Comparison of ENCODE assay signal across 19 cellular contexts in genomic region chr13:33263484-33263883, GRCh38. TPM values are rescaled to one million over a fixed set of nuclear protein-coding genes. Genes with fewer than 3 reads are reported as not detected.
DNase-seq lines count a peak whose midpoint lies in the region; ATAC-seq, FAIRE-seq and TF ChIP-seq lines count a peak whose summit lies in the region.
"Had no signal": no experiment of that assay in that cellular context is flagged by ENCODE, and none has a peak within 500 bp of the region (broad histone marks: within the 10 kb centered on the region; RNA-seq: fewer than 3 reads in every experiment).

No MANE protein-coding gene starts in this region.

- no peak overlapping the region for H3K4me3 Mint-ChIP-seq in nephron progenitor cell
- H3K4me3 Mint-ChIP-seq: CD4-positive, CD25-positive, alpha-beta regulatory T cell had no signal

- H3K27ac ChIP-seq in HepG2 (ENCODE audit: extremely low read length, insufficient read depth, low read length) = peak overlapping the region; percentile 94
- no peak overlapping the region for H3K27ac ChIP-seq in right lobe of liver
- peak overlapping the region; percentile 75 for H3K27ac ChIP-seq in hepatocyte
- peak overlapping the region; percentile 71 for H3K27ac ChIP-seq in rectal smooth muscle tissue (ENCODE audit: low read depth, low read length)
- H3K27ac ChIP-seq: cardiac muscle cell had no signal

- H3K27me3 Mint-ChIP-seq in nephron progenitor cell (ENCODE audit: low read depth, poor library complexity) = peaks cover 14% of the 10 kb centered on the region

- intact Hi-C loops in HepG2 (cut with micrococcal nuclease; ENCODE audit: unreplicated experiment) (loop anchor here (10.0 kb wide), 1 partner anchor 181 kb away; no protein-coding TSS in a partner anchor), right lobe of liver (cut with DNase I) (no loop called here)

- TF ChIP-seq CTCF in HepG2 (CRISPR knock-in tag; IDR thresholded peaks at IDR 0.05) = no peak
- TF ChIP-seq CTCF in right lobe of liver (IDR thresholded peaks at IDR 0.05) = no peak
- TF ChIP-seq CTCF in hepatocyte (IDR thresholded peaks at IDR 0.05; ENCODE audit: poor library complexity) = no peak
- no peak for TF ChIP-seq CTCF in nephron progenitor cell (IDR thresholded peaks at IDR 0.05)

- H3K4me1 Mint-ChIP-seq in nephron progenitor cell = peaks cover 31% of the 10 kb centered on the region
- H3K4me1 Mint-ChIP-seq: CD4-positive, CD25-positive, alpha-beta regulatory T cell had no signal

- TF ChIP-seq POLR2A in HepG2 (IDR thresholded peaks at IDR 0.05; ENCODE audit: insufficient read depth in 1 of 2, low read depth in 2 of 2, low read length in 2 of 2) = no peak
- no peak for TF ChIP-seq POLR2A in right lobe of liver (IDR thresholded peaks at IDR 0.05)

- POLR2A ChIA-PET in HepG2 (lab: Yijun Ruan, JAX) = no interaction called here
- POLR2A ChIA-PET in HEK293T (lab: Yijun Ruan, JAX) = no interaction called here

- TF ChIP-seq EP300 in HepG2 (IDR thresholded peaks at IDR 0.05; ENCODE audit: low read depth in 2 of 2, low read length in 2 of 2) (no peak), HepG2 (CRISPR knock-in tag; IDR thresholded peaks at IDR 0.05; ENCODE audit: borderline replicate concordance) (no peak)

- DNase-seq in HepG2 (ENCODE audit: low spot score) (no peak), right lobe of liver (no peak), hepatocyte (ENCODE audit: low spot score) (no peak), HEK293T (ENCODE audit: extremely low spot score) (no peak), RKO (ENCODE audit: low spot score) (no peak), nephron progenitor cell (no peak)
- DNase-seq: activated CD4-positive, alpha-beta T cell treated with anti-CD3 and anti-CD28 coated beads for 48 hours; activated CD8-positive, alpha-beta memory T cell treated with anti-CD3 and anti-CD28 coated beads, Interleukin-2, amount 50 U/mL, for 4 hours; activated effector memory CD4-positive, alpha-beta T cell treated with Interleukin-2 at 50 U/mL for 16 hours; CD4-positive, CD25-positive, alpha-beta regulatory T cell; effector CD4-positive, alpha-beta T cell; kidney; NCI-H2171; small intestine; stimulated activated CD4-positive, alpha-beta T cell treated with anti-CD3 and anti-CD28 coated beads, Interleukin-4, amount 100 ng/mL, for 24 hours had no signal

- ATAC-seq in HepG2 = no peak
- no peak for ATAC-seq in right lobe of liver
- no peak for ATAC-seq in HG03095 (IDR thresholded peaks at IDR 0.05; ENCODE audit: unreplicated experiment)

- no peak overlapping the region for H3K27ac Mint-ChIP-seq in nephron progenitor cell
- H3K27ac Mint-ChIP-seq: CD4-positive, CD25-positive, alpha-beta regulatory T cell had no signal

- H3K4me2 ChIP-seq in HepG2 (ENCODE audit: low read depth, low read length) = 0 out of 2 replicates have a peak overlapping the region, but pooled peaks have one; percentile 71
- no peak overlapping the region for H3K4me2 ChIP-seq in hepatocyte

- H3K9me2 ChIP-seq in hepatocyte (replicated peaks; ENCODE audit: insufficient read depth) = no peaks in the 10 kb centered on the region

- TF ChIP-seq RAD21 in HepG2 (CRISPR knock-in tag; IDR thresholded peaks at IDR 0.05) = no peak

- H3K9ac ChIP-seq in HepG2 (ENCODE audit: insufficient read depth, low read depth, low read length) = 0 out of 2 replicates have a peak overlapping the region, but pooled peaks have one; percentile 10
- H3K9ac ChIP-seq in rectal smooth muscle tissue (ENCODE audit: low read length) = no peak overlapping the region

- CTCF ChIA-PET in HepG2 (lab: Yijun Ruan, JAX; ENCODE audit: low intra/inter-chr PET ratio, low total read pairs) = no interaction called here
- CTCF ChIA-PET in HEK293T (lab: Yijun Ruan, JAX) = no interaction called here

- no peaks in the 10 kb centered on the region for H3K27me3 ChIP-seq in HepG2 (ENCODE audit: control insufficient read depth in 1 of 2, insufficient read depth in 2 of 2, low read length in 2 of 2)
- no peaks in the 10 kb centered on the region for H3K27me3 ChIP-seq in right lobe of liver
- H3K27me3 ChIP-seq in hepatocyte = no peaks in the 10 kb centered on the region
- no peaks in the 10 kb centered on the region for H3K27me3 ChIP-seq in rectal smooth muscle tissue (ENCODE audit: control insufficient read depth, insufficient read depth, low read length)
- H3K27me3 ChIP-seq: cardiac muscle cell, suprapubic skin had no signal

- no peaks in the 10 kb centered on the region for H3K36me3 Mint-ChIP-seq in nephron progenitor cell (ENCODE audit: low read depth)
- H3K36me3 Mint-ChIP-seq: CD4-positive, CD25-positive, alpha-beta regulatory T cell had no signal

- H3K4me1 ChIP-seq in HepG2 (ENCODE audit: insufficient read depth, low read length) = peaks cover 92% of the 10 kb centered on the region
- peaks cover 0 to 69% (median 18%) of the 10 kb centered on the region in 4 donors for H3K4me1 ChIP-seq in right lobe of liver
- peaks cover 18% of the 10 kb centered on the region for H3K4me1 ChIP-seq in hepatocyte (ENCODE audit: insufficient read depth)
- peaks cover 21% of the 10 kb centered on the region for H3K4me1 ChIP-seq in rectal smooth muscle tissue (ENCODE audit: control insufficient read depth, insufficient read depth, low read length)

- no TSS peak for BruUV-seq in HepG2 (replicated peaks; lab: Mats Ljungman, UMichigan)

- H3K4me3 ChIP-seq in HepG2 (replicated peaks in 1 of 3; ENCODE audit: insufficient read depth in 1 of 3, low read depth in 2 of 3, low read length in 3 of 3) = no peak overlapping the region
- no peak overlapping the region for H3K4me3 ChIP-seq in right lobe of liver
- H3K4me3 ChIP-seq in hepatocyte = no peak overlapping the region
- no peak overlapping the region for H3K4me3 ChIP-seq in rectal smooth muscle tissue (ENCODE audit: low read length)
- H3K4me3 ChIP-seq: cardiac muscle cell, suprapubic skin had no signal

- H3K79me2 ChIP-seq in HepG2 (ENCODE audit: insufficient read depth, low read length) (peaks cover 65% of the 10 kb centered on the region), hepatocyte (peaks cover 52% of the 10 kb centered on the region)

- no peak for FAIRE-seq in HepG2 (lab: Jason Lieb, UNC)
- FAIRE-seq: kidney, small intestine had no signal

- H4K20me1 ChIP-seq in HepG2 (ENCODE audit: insufficient read depth, low read length) = no peaks in the 10 kb centered on the region
- H4K20me1 ChIP-seq in hepatocyte (ENCODE audit: insufficient read depth, poor library complexity, severe bottlenecking) = no peaks in the 10 kb centered on the region

- no peaks in the 10 kb centered on the region for H3K9me3 Mint-ChIP-seq in nephron progenitor cell
- H3K9me3 Mint-ChIP-seq: CD4-positive, CD25-positive, alpha-beta regulatory T cell had no signal

- H3K36me3 ChIP-seq in HepG2 (replicated peaks in 1 of 2; ENCODE audit: control insufficient read depth in 1 of 2, insufficient read depth in 2 of 2, low read length in 2 of 2) (peaks cover 3 to 24% of the 10 kb centered on the region in 2 experiments; a peak in 4 of 5 replicates), right lobe of liver (no peaks in the 10 kb centered on the region), hepatocyte (replicated peaks; ENCODE audit: insufficient read depth, low read depth) (no peaks in the 10 kb centered on the region), rectal smooth muscle tissue (ENCODE audit: control insufficient read depth, insufficient read depth, low read length) (no peaks in the 10 kb centered on the region)
- H3K36me3 ChIP-seq: cardiac muscle cell, suprapubic skin had no signal

- in situ Hi-C loops in HepG2 (cut with HindIII; ENCODE audit: extremely low pct_ligation_motif_present, low pct_unique_long_range_greater_than_20kb) = no loop called here

- WGBS in HepG2 (ENCODE audit: low lambda C conversion rate) = 93% methylated on average over 5 of the region's 5 CpGs
- 70% methylated on average over 5 of the region's 5 CpGs for WGBS in right lobe of liver (ENCODE audit: insufficient coverage, low coverage, low lambda C conversion rate, missing lambda C conversion rate)
- WGBS in hepatocyte (ENCODE audit: low lambda C conversion rate, missing lambda C conversion rate) = 89% methylated on average over 5 of the region's 5 CpGs

- no peak overlapping the region for H2AFZ ChIP-seq in HepG2 (ENCODE audit: low read length)
- no peak overlapping the region for H2AFZ ChIP-seq in hepatocyte

- H3K9me3 ChIP-seq in HepG2 (ENCODE audit: low read length) (no peaks in the 10 kb centered on the region), right lobe of liver (no peaks in the 10 kb centered on the region), hepatocyte (ENCODE audit: low read depth) (no peaks in the 10 kb centered on the region)
- H3K9me3 ChIP-seq: suprapubic skin had no signal

TF ChIP-seq in HepG2, 621 proteins besides CTCF, POLR2A, EP300 and RAD21 (continues in another document):
- TF ChIP-seq HOXA3 (CRISPR knock-in tag; IDR thresholded peaks at IDR 0.05) = no peak
- no peak for TF ChIP-seq ZNF550 (CRISPR knock-in tag; IDR thresholded peaks at IDR 0.05; ENCODE audit: borderline replicate concordance)

TF ChIP-seq in HEK293T, 16 proteins besides CTCF, POLR2A, EP300 and RAD21 (continues in another document):
- TF ChIP-seq ELF4 (IDR thresholded peaks at IDR 0.05) (no peak), LEF1 (IDR thresholded peaks at IDR 0.05; ENCODE audit: borderline replicate concordance) (no peak)

RNA-seq across cellular contexts. Expression of gene STARD13, which starts 22.1 kb away (rescaled TPM):
- total RNA-seq in HepG2 (2016; rRNA removed; fragmentation: Illumina TruSeq; extraction: Trizol) = 13.8 and 14.3 TPM in 2 replicates
- total RNA-seq in HepG2 (2016; cell fraction: cytosol; rRNA removed; fragmentation: Illumina TruSeq; extraction: Trizol; ENCODE audit: low read depth) = 5.1 and 5.3 TPM in 2 replicates
- total RNA-seq in HepG2 (2016; cell fraction: insoluble cytoplasmic fraction; rRNA removed; fragmentation: Illumina TruSeq; extraction: Trizol) = 13.0 and 13.3 TPM in 2 replicates
- 9.4 and 10.5 TPM in 2 replicates for total RNA-seq in HepG2 (2016; cell fraction: membrane; rRNA removed; fragmentation: Illumina TruSeq; extraction: Trizol)
- 53.4 and 58.4 TPM in 2 replicates for total RNA-seq in HepG2 (2016; cell fraction: nucleus; rRNA removed; fragmentation: Illumina TruSeq; extraction: Trizol)
- polyA plus RNA-seq in HepG2 (2011; rRNA removed) = 10.4 and 12.8 TPM in 2 replicates
- polyA plus RNA-seq in HepG2 (2011; cell fraction: cytosol; rRNA removed) = 5.8 and 6.4 TPM in 2 replicates
- polyA plus RNA-seq in HepG2 (2011; cell fraction: nucleus; rRNA removed) = 15.9 and 29.1 TPM in 2 replicates
- 11.9 and 13.6 TPM in 2 replicates for polyA plus RNA-seq in HepG2 (2012)
- polyA plus RNA-seq in HepG2 (2016; cell fraction: cytosol; fragmentation: Illumina TruSeq; extraction: Trizol; ENCODE audit: low read depth) = 2.0 and 2.1 TPM in 2 replicates
- 8.6 and 9.2 TPM in 2 replicates for polyA plus RNA-seq in HepG2 (2016; cell fraction: insoluble cytoplasmic fraction; fragmentation: Illumina TruSeq; extraction: Trizol; ENCODE audit: low read depth)
- 2.3 and 3.4 TPM in 2 replicates for polyA plus RNA-seq in HepG2 (2016; cell fraction: membrane; fragmentation: Illumina TruSeq; extraction: Trizol; ENCODE audit: low read depth)
- 14.9 and 15.9 TPM in 2 replicates for polyA plus RNA-seq in HepG2 (2016; cell fraction: nucleus; fragmentation: Illumina TruSeq; extraction: Trizol; ENCODE audit: insufficient read depth, low read depth)
- polyA minus RNA-seq in HepG2 (2011; rRNA and poly(A)+ RNA removed; ENCODE audit: low replicate concordance) = 7.2 and 67.0 TPM in 2 replicates
- polyA minus RNA-seq in HepG2 (2011; cell fraction: cytosol; rRNA and poly(A)+ RNA removed) = 9.8 and 14.1 TPM in 2 replicates
- polyA minus RNA-seq in HepG2 (2011; cell fraction: nucleus; rRNA and poly(A)+ RNA removed) = 147 and 165 TPM in 2 replicates
- total RNA-seq in right lobe of liver = 10 to 100 TPM in 3 of 6 experiments, 1 to 10 TPM in 3; 7.0 to 16.1 (median 9.8) TPM
- 7.9 and 13.5 TPM in 2 replicates for total RNA-seq in hepatocyte
- polyA plus RNA-seq in hepatocyte = 5.4 and 8.8 TPM in 2 replicates
- total RNA-seq: CD4-positive, CD25-positive, alpha-beta regulatory T cell had no signal
- polyA plus RNA-seq: CD4-positive, CD25-positive, alpha-beta regulatory T cell had no signal

Comparison
In these comparisons a context has a peak if more than half of its experiments do, and no peak if none do; other contexts are left out.
1. H3K27ac ChIP-seq: peak in HepG2 (single experiment), hepatocyte (single experiment) and rectal smooth muscle tissue (single experiment); none in right lobe of liver (0 of 3).